Comparison of ENCODE assay signal across 16 cellular contexts in the genomic region with DNA sequence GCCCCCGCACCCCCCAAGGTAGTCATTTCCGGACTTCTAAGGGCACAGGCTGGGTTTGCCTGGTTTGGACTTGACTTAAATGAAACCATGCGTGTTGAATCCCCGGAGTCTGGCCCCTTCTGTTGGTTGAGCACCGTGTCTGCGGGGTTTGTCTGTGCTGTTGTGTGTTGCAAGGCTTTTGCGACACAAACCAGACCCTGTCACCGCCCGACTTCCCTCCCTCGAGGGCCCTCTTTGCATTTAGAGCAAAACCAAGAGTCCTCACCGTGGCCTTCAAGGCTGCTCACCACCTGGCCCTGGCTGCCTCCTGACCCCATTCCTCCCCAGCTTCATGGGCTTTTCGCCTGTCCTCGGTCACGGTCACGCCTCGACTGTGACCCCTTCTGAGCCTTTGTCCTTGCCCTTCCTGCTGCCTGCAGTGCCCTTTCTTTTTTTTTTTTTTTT. TPM values are rescaled to one million over a fixed set of nuclear protein-coding genes. Genes with fewer than 3 reads are reported as not detected.
DNase-seq lines count a peak whose midpoint lies in the region; ATAC-seq and TF ChIP-seq lines count a peak whose summit lies in the region.
"Had no signal": no experiment of that assay in that cellular context is flagged by ENCODE, and none has a peak within 500 bp of the region (broad histone marks: within the 10 kb centered on the region; RNA-seq: fewer than 3 reads in every experiment).

No MANE protein-coding gene starts in this region.

- H3K36me3 Mint-ChIP-seq in WTC11: no peaks in the 10 kb centered on the region
- H3K36me3 Mint-ChIP-seq: CD4-positive, CD25-positive, alpha-beta regulatory T cell; stimulated activated effector memory CD8-positive, alpha-beta T cell treated with anti-CD3 and anti-CD28 coated beads, Interleukin-12 subunit alpha, Interleukin-12 subunit beta, amount 100 ng/mL, for 72 hours; T-cell had no signal

- H3K27me3 ChIP-seq in right atrium auricular region (no peaks in the 10 kb centered on the region), skeletal muscle satellite cell (ENCODE audit: control insufficient read depth, insufficient read depth, low read length) (no peaks in the 10 kb centered on the region)

- peak overlapping the region; percentile 65 for H3K4me2 ChIP-seq in skeletal muscle satellite cell (ENCODE audit: low read length)

- peaks cover 8% of the 10 kb centered on the region for H3K4me1 Mint-ChIP-seq in WTC11
- H3K4me1 Mint-ChIP-seq: CD4-positive, CD25-positive, alpha-beta regulatory T cell; stimulated activated effector memory CD8-positive, alpha-beta T cell treated with anti-CD3 and anti-CD28 coated beads, Interleukin-12 subunit alpha, Interleukin-12 subunit beta, amount 100 ng/mL, for 72 hours; T-cell had no signal

- peaks cover 5% of the 10 kb centered on the region for H3K27me3 Mint-ChIP-seq in WTC11 (ENCODE audit: low read depth)

- TF ChIP-seq CTCF in WTC11 (IDR thresholded peaks at IDR 0.05): no peak
- no peak for TF ChIP-seq CTCF in right atrium auricular region (IDR thresholded peaks at IDR 0.05)

- peak overlapping the region in 1 of 2 donors; percentile 4 for H3K4me3 ChIP-seq in right atrium auricular region
- H3K4me3 ChIP-seq in skeletal muscle satellite cell (ENCODE audit: low read length): no peak overlapping the region

- peak overlapping the region; percentile 60 to 80 for H3K27ac ChIP-seq in right atrium auricular region

- no peak overlapping the region for H3K4me3 Mint-ChIP-seq in WTC11
- H3K4me3 Mint-ChIP-seq: CD4-positive, CD25-positive, alpha-beta regulatory T cell; stimulated activated effector memory CD8-positive, alpha-beta T cell treated with anti-CD3 and anti-CD28 coated beads, Interleukin-12 subunit alpha, Interleukin-12 subunit beta, amount 100 ng/mL, for 72 hours; T-cell had no signal

- H3K9me3 Mint-ChIP-seq in WTC11: peaks cover 3% of the 10 kb centered on the region; the same call in 1 of the 2 replicates
- H3K9me3 Mint-ChIP-seq: stimulated activated effector memory CD8-positive, alpha-beta T cell treated with anti-CD3 and anti-CD28 coated beads, Interleukin-12 subunit alpha, Interleukin-12 subunit beta, amount 100 ng/mL, for 72 hours; T-cell had no signal

- ATAC-seq in WTC11 (no peak; the same call in 1 of the 2 replicates), GM19455 (IDR thresholded peaks at IDR 0.05; ENCODE audit: unreplicated experiment) (no peak), GM18502 (IDR thresholded peaks at IDR 0.05; ENCODE audit: poor library complexity, unreplicated experiment) (no peak)
- ATAC-seq: stimulated activated effector memory CD8-positive, alpha-beta T cell treated with anti-CD3 and anti-CD28 coated beads, Interleukin-12 subunit alpha, Interleukin-12 subunit beta, amount 100 ng/mL, for 72 hours; T-cell had no signal

- DNase-seq in ELF-1 (ENCODE audit: low read depth, low spot score): peak; percentile 81
- DNase-seq in WTC11 (ENCODE audit: low spot score): no peak
- DNase-seq in right atrium auricular region (ENCODE audit: low spot score): no peak
- DNase-seq in stimulated activated CD8-positive, alpha-beta memory T cell treated with anti-CD3 and anti-CD28 coated beads, Interleukin-4, amount 100 ng/mL, for 48 hours: no peak
- no peak for DNase-seq in G401 (ENCODE audit: low spot score)
- DNase-seq: activated CD8-positive, alpha-beta memory T cell treated with anti-CD3 and anti-CD28 coated beads for 24 hours; amygdala; CD4-positive, CD25-positive, alpha-beta regulatory T cell; erythroblast; KBM-7; NCI-H345; T-cell had no signal

- H3K27ac Mint-ChIP-seq in WTC11: peak overlapping the region; percentile 70; the same call in 1 of the 2 replicates
- H3K27ac Mint-ChIP-seq: CD4-positive, CD25-positive, alpha-beta regulatory T cell; stimulated activated effector memory CD8-positive, alpha-beta T cell treated with anti-CD3 and anti-CD28 coated beads, Interleukin-12 subunit alpha, Interleukin-12 subunit beta, amount 100 ng/mL, for 72 hours; T-cell had no signal

- CTCF ChIA-PET in WTC11 (lab: Charles Lee): interaction anchor here (1.4 to 1.8 kb wide), 2 partner anchors 99 to 125 kb away, joined by 4 read pairs; no protein-coding TSS in a partner anchor

- peak overlapping the region; percentile 85 for H3K9ac ChIP-seq in skeletal muscle satellite cell (ENCODE audit: low read depth, low read length)

- H3K9me3 ChIP-seq in right atrium auricular region (no peaks in the 10 kb centered on the region), skeletal muscle satellite cell (replicated peaks; ENCODE audit: low read length) (no peaks in the 10 kb centered on the region)

- POLR2A ChIA-PET in WTC11 (lab: Charles Lee): interaction anchor here (0.6 kb wide), 1 partner anchor 30 kb away, joined by 4 read pairs; no protein-coding TSS in a partner anchor

- H3K4me1 ChIP-seq in right atrium auricular region (peaks cover 0 to 33% of the 10 kb centered on the region in 2 donors), skeletal muscle satellite cell (ENCODE audit: control insufficient read depth, insufficient read depth, low read length) (peaks cover 78% of the 10 kb centered on the region)

- H3K36me3 ChIP-seq in right atrium auricular region (no peaks in the 10 kb centered on the region), skeletal muscle satellite cell (ENCODE audit: insufficient read depth, low read length) (no peaks in the 10 kb centered on the region)

- in situ Hi-C loops in G401 (cut with HindIII; ENCODE audit: low sequenced_read_pairs): no loop called here

TF ChIP-seq in WTC11, 78 proteins besides CTCF, POLR2A, EP300 and RAD21:
- TF ChIP-seq ELF4 (CRISPR knock-in tag; IDR thresholded peaks at IDR 0.05; ENCODE audit: low read depth) (no peak), IRF2 (CRISPR knock-in tag; IDR thresholded peaks at IDR 0.05; ENCODE audit: borderline replicate concordance, low read depth) (no peak), TP53 (CRISPR knock-in tag; IDR thresholded peaks at IDR 0.05) (no peak), NFYB (CRISPR knock-in tag; conservative IDR thresholded peaks at IDR 0.05; ENCODE audit: low read depth) (no peak), ATF1 (CRISPR knock-in tag; IDR thresholded peaks at IDR 0.05) (no peak), RELA (CRISPR knock-in tag; IDR thresholded peaks at IDR 0.05; ENCODE audit: borderline replicate concordance) (no peak), JUN (CRISPR knock-in tag; IDR thresholded peaks at IDR 0.05) (no peak), SMAD3 (CRISPR knock-in tag; IDR thresholded peaks at IDR 0.05; ENCODE audit: borderline replicate concordance) (no peak), GRHL2 (CRISPR knock-in tag; IDR thresholded peaks at IDR 0.05; ENCODE audit: insufficient replicate concordance, severe bottlenecking) (no peak), TCF7 (CRISPR knock-in tag; IDR thresholded peaks at IDR 0.05; ENCODE audit: low read depth) (no peak), CREB1 (CRISPR knock-in tag; IDR thresholded peaks at IDR 0.05) (no peak), ZNF263 (CRISPR knock-in tag; IDR thresholded peaks at IDR 0.05; ENCODE audit: low read depth) (no peak)
- TF ChIP-seq, protein P1, sequence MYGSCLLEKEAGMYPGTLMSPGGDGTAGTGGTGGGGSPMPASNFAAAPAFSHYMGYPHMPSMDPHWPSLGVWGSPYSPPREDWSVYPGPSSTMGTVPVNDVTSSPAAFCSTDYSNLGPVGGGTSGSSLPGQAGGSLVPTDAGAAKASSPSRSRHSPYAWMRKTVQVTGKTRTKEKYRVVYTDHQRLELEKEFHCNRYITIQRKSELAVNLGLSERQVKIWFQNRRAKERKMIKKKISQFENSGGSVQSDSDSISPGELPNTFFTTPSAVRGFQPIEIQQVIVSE (CRISPR knock-in tag; IDR thresholded peaks at IDR 0.05; ENCODE audit: borderline replicate concordance): no peak
- TF ChIP-seq, protein P2, sequence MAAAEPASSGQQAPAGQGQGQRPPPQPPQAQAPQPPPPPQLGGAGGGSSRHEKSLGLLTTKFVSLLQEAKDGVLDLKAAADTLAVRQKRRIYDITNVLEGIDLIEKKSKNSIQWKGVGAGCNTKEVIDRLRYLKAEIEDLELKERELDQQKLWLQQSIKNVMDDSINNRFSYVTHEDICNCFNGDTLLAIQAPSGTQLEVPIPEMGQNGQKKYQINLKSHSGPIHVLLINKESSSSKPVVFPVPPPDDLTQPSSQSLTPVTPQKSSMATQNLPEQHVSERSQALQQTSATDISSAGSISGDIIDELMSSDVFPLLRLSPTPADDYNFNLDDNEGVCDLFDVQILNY (CRISPR knock-in tag; IDR thresholded peaks at IDR 0.05): no peak
- TF ChIP-seq, protein P3, sequence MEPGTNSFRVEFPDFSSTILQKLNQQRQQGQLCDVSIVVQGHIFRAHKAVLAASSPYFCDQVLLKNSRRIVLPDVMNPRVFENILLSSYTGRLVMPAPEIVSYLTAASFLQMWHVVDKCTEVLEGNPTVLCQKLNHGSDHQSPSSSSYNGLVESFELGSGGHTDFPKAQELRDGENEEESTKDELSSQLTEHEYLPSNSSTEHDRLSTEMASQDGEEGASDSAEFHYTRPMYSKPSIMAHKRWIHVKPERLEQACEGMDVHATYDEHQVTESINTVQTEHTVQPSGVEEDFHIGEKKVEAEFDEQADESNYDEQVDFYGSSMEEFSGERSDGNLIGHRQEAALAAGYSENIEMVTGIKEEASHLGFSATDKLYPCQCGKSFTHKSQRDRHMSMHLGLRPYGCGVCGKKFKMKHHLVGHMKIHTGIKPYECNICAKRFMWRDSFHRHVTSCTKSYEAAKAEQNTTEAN (CRISPR knock-in tag; IDR thresholded peaks at IDR 0.05): no peak
TF ChIP-seq in WTC11: peak in this region for 0.

RNA-seq across cellular contexts. Expression of a gene that starts 7.4 kb away (rescaled TPM):
- total RNA-seq in WTC11 (2021) (8.7 to 9.5 TPM (median 9.4 TPM) in 3 replicates), right atrium auricular region (10 to 100 TPM; 58.4 to 76.4 TPM)
- 26.4 and 46.7 TPM in 2 replicates for total RNA-seq in skeletal muscle satellite cell (2012; rRNA removed)
- total RNA-seq in G401 (2014; rRNA removed; shearing (Covaris generic)): 0.03 TPM in 1 of 2 replicates, not detected in the other
